Comparison of ENCODE assay signal across 24 cellular contexts in the genomic region with DNA sequence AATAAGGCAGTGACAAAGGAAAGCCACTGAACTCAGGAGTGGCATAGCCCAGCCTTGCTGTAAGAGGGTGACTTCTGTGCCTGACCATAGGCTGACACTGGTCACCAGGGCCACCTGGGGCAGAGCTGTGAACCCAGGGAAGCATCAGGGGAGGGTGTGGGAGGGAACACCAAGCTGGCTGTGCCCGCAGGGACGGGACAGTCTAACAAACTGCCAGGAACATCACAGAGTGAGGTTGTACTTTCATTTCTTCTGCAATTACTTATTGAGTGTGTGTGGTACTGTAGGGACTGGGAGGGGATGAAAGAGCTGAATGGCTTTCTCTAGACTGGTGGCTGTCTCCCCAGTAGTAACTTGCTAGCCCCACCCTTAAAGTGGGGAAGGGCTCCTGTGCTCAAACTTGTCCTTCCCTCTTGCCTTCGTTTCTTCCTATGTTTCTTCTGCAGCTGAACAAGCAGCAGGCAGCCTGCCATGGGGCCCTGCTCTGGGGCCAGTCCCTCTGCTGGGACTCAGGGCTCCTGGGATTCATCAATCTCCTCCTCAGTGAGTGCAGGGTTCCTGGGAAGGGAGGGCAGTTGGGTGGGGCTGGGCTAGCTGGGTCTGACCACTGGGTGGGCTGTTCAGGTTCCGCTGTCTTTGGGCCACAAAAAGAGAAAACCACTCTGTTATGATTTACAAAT. TPM values are rescaled to one million over a fixed set of nuclear protein-coding genes. Genes with fewer than 3 reads are reported as not detected.
DNase-seq lines count a peak whose midpoint lies in the region; ATAC-seq, FAIRE-seq and TF ChIP-seq lines count a peak whose summit lies in the region.
"Had no signal": no experiment of that assay in that cellular context is flagged by ENCODE, and none has a peak within 500 bp of the region (broad histone marks: within the 10 kb centered on the region; RNA-seq: fewer than 3 reads in every experiment).

No MANE protein-coding gene starts in this region.

- H3K4me1 ChIP-seq in BLaER1 treated with 17β-estradiol and CSF1 and Interleukin-3, amounts not matched to agents 10 nM and 100 nM: peaks cover 55 to 85% (median 78%) of the 10 kb centered on the region in 10 experiments
- H3K4me1 ChIP-seq in MM.1S (ENCODE audit: low read length) (peaks cover 92% of the 10 kb centered on the region), mucosa of descending colon (ENCODE audit: low read depth) (no peaks in the 10 kb centered on the region)
- H3K4me1 ChIP-seq: BE2C had no signal

- peak overlapping the region; percentile 0 to 91 (median 77); a peak in 20 of 22 replicates for H3K4me2 ChIP-seq in BLaER1 treated with 17β-estradiol and CSF1 and Interleukin-3, amounts not matched to agents 10 nM and 100 nM
- peak overlapping the region; percentile 70 for H3K4me2 ChIP-seq in MM.1S (ENCODE audit: low read depth, low read length)

- no peak overlapping the region for H3K4me3 ChIP-seq in BLaER1 treated with 17β-estradiol and CSF1 and Interleukin-3, amounts not matched to agents 10 nM and 100 nM
- H3K4me3 ChIP-seq in MM.1S (ENCODE audit: low read length) (peak overlapping the region; percentile 22; the same call in 1 of the 2 replicates), mucosa of descending colon (no peak overlapping the region)

- TF ChIP-seq POLR2A in GM12892 (IDR thresholded peaks at IDR 0.05; ENCODE audit: low read depth, low read length): no peak

- no peaks in the 10 kb centered on the region for H3K9me2 ChIP-seq in MM.1S (replicated peaks; ENCODE audit: insufficient read depth, low read length)

- H3K36me3 ChIP-seq in BLaER1 treated with 17β-estradiol and CSF1 and Interleukin-3, amounts not matched to agents 10 nM and 100 nM: no peaks in the 10 kb centered on the region
- H3K36me3 ChIP-seq in MM.1S (replicated peaks; ENCODE audit: insufficient read depth, low read length) (no peaks in the 10 kb centered on the region), mucosa of descending colon (ENCODE audit: low read depth) (no peaks in the 10 kb centered on the region)
- H3K36me3 ChIP-seq: BE2C had no signal

- peaks cover 12% of the 10 kb centered on the region; the same call in 1 of the 2 replicates for H3K79me2 ChIP-seq in MM.1S (ENCODE audit: low read length)

- peaks cover 77% of the 10 kb centered on the region for H3F3A ChIP-seq in MM.1S (ENCODE audit: insufficient read depth, low read length)

- intact Hi-C loops in mucosa of descending colon (cut with DNase I, micrococcal nuclease): no loop called here

- peak; percentile 30 for ATAC-seq in mucosa of descending colon
- ATAC-seq: HepG2 had no signal

- H3K27me3 ChIP-seq in BLaER1 treated with 17β-estradiol and CSF1 and Interleukin-3, amounts not matched to agents 10 nM and 100 nM: no peaks in the 10 kb centered on the region
- H3K27me3 ChIP-seq in MM.1S (replicated peaks; ENCODE audit: insufficient read depth, low read length): no peaks in the 10 kb centered on the region

- FAIRE-seq in GM12892 (lab: Jason Lieb, UNC): peak; percentile 54
- FAIRE-seq: H54, HepG2, RCC 7860 had no signal

- DNase-seq in GM12892 (ENCODE audit: insufficient read length): no peak
- peak; percentile 62 for DNase-seq in MM.1S
- no peak for DNase-seq in mucosa of descending colon
- DNase-seq in effector CD8-positive, alpha-beta T cell (lab: John Stamatoyannopoulos, UW): no peak
- no peak for DNase-seq in activated CD4-positive, alpha-beta T cell treated with anti-CD3 and anti-CD28 coated beads, Interleukin-2, amount 50 U/mL, for 48 hours
- DNase-seq in NCI-H2029 treated with DMSO at 0.1 percent for 48 hours (lab: John Stamatoyannopoulos, UW): no peak
- DNase-seq: BE2C; CD4-positive, alpha-beta T cell; COR-L47; DMS79; KBM-7; NCI-H1092 treated with DMSO at 0.1 percent for 48 hours; NCI-H1436 treated with DMSO at 0.1 percent for 48 hours; NCI-H1930; NCI-H226; NCI-H524; OCI-M1; Right ventricle myocardium superior; SW 1271 had no signal

- peak overlapping the region in 1 of 11 experiments; percentile 18; a peak in 1 of 22 replicates for H3K27ac ChIP-seq in BLaER1 treated with 17β-estradiol and CSF1 and Interleukin-3, amounts not matched to agents 10 nM and 100 nM
- H3K27ac ChIP-seq in MM.1S (ENCODE audit: low read length): peak overlapping the region; percentile 77
- H3K27ac ChIP-seq: HL-60 had no signal

- no peak overlapping the region for H3K9ac ChIP-seq in BLaER1 treated with 17β-estradiol and CSF1 and Interleukin-3, amounts not matched to agents 10 nM and 100 nM
- peak overlapping the region; percentile 26 for H3K9ac ChIP-seq in MM.1S (ENCODE audit: low read length)

- H4K20me1 ChIP-seq in BLaER1 treated with 17β-estradiol and CSF1 and Interleukin-3, amounts not matched to agents 10 nM and 100 nM: peaks cover 0 to 3% (median 0%) of the 10 kb centered on the region in 11 experiments; a peak in 1 of 22 replicates
- H4K20me1 ChIP-seq in MM.1S (ENCODE audit: insufficient read depth, low read length): no peaks in the 10 kb centered on the region

- no peaks in the 10 kb centered on the region for H3K9me3 ChIP-seq in BLaER1 treated with 17β-estradiol and CSF1 and Interleukin-3, amounts not matched to agents 10 nM and 100 nM (replicated peaks in 1 of 11)
- no peaks in the 10 kb centered on the region for H3K9me3 ChIP-seq in MM.1S (replicated peaks; ENCODE audit: insufficient read depth, low read length)
- no peaks in the 10 kb centered on the region for H3K9me3 ChIP-seq in mucosa of descending colon
- H3K9me3 ChIP-seq: BE2C had no signal

- no peak for TF ChIP-seq CTCF in MM.1S (IDR thresholded peaks at IDR 0.05; ENCODE audit: low read length)
- no peak for TF ChIP-seq CTCF in mucosa of descending colon (IDR thresholded peaks at IDR 0.05)

- H2AFZ ChIP-seq in MM.1S (ENCODE audit: low read length): peak overlapping the region; percentile 23; the same call in 1 of the 2 replicates

RNA-seq across cellular contexts. Expression of a gene that starts 39.6 kb away (rescaled TPM):
- polyA plus RNA-seq in GM12892 (2012; ENCODE audit: missing spikeins): 6.6 TPM
- 10 to 100 TPM; 32.6 to 36.3 (median 35.9) TPM for total RNA-seq in mucosa of descending colon
